ENCODE assay signal across 17 cellular contexts in genomic region chr2:18047114-18047695, GRCh38.
DNase-seq lines count a peak whose midpoint lies in the region; ATAC-seq and TF ChIP-seq lines count a peak whose summit lies in the region.
"Had no signal": no experiment of that assay in that cellular context is flagged by ENCODE, and none has a peak within 500 bp of the region (broad histone marks: within the 10 kb centered on the region; RNA-seq: fewer than 3 reads in every experiment).

No MANE protein-coding gene starts in this region.

- TF ChIP-seq CTCF in nephron (IDR thresholded peaks at IDR 0.05; ENCODE audit: unreplicated experiment in 3 of 3), result no peak

- no peaks in the 10 kb centered on the region for H3K36me3 Mint-ChIP-seq in nephron (ENCODE audit: low read depth)
- no peaks in the 10 kb centered on the region for H3K36me3 Mint-ChIP-seq in activated CD8-positive, alpha-beta memory T cell treated with anti-CD3 and anti-CD28 coated beads, Interleukin-2, amount 10 ng/mL, durations not matched to agents 7 days and 5 days
- H3K36me3 Mint-ChIP-seq: naive thymus-derived CD4-positive, alpha-beta T cell had no signal

- H3K27ac Mint-ChIP-seq in nephron, result peak overlapping the region; percentile 20 to 60 (median 30)
- no peak overlapping the region for H3K27ac Mint-ChIP-seq in activated CD8-positive, alpha-beta memory T cell treated with anti-CD3 and anti-CD28 coated beads, Interleukin-2, amount 10 ng/mL, durations not matched to agents 7 days and 5 days
- H3K27ac Mint-ChIP-seq: naive thymus-derived CD4-positive, alpha-beta T cell had no signal

- peaks cover 32% of the 10 kb centered on the region for H3K4me1 Mint-ChIP-seq in nephron
- H3K4me1 Mint-ChIP-seq in activated CD8-positive, alpha-beta memory T cell treated with anti-CD3 and anti-CD28 coated beads, Interleukin-2, amount 10 ng/mL, durations not matched to agents 7 days and 5 days, result no peaks in the 10 kb centered on the region

- DNase-seq in EH (ENCODE audit: low read depth), result peak; percentile 31
- peak; percentile 77 for DNase-seq in RPMI7951 (ENCODE audit: low read depth)
- peak; percentile 17 for DNase-seq in fibroblast of peridontal ligament (ENCODE audit: extremely low read depth)
- DNase-seq in activated CD8-positive, alpha-beta memory T cell treated with anti-CD3 and anti-CD28 coated beads, Interleukin-2, amount 10 ng/mL, durations not matched to agents 7 days and 5 days, result no peak
- DNase-seq in NCI-H1105 treated with DMSO at 0.1 percent for 48 hours (lab: John Stamatoyannopoulos, UW), result no peak
- no peak for DNase-seq in NCI-H1417 (lab: John Stamatoyannopoulos, UW)
- DNase-seq: activated CD4-positive, alpha-beta T cell treated with anti-CD3 and anti-CD28 coated beads, Interleukin-2, amount 50 U/mL, for 48 hours; cerebellar nuclear complex; naive thymus-derived CD4-positive, alpha-beta T cell; NCI-H187 treated with DMSO at 0.1 percent for 48 hours; NCI-H526; retina; stimulated activated CD4-positive, alpha-beta T cell treated with anti-CD3 and anti-CD28 coated beads, Interleukin-2, amount 100 ng/mL, for 48 hours; tibial artery had no signal

- no peak overlapping the region for H3K4me3 Mint-ChIP-seq in nephron
- no peak overlapping the region for H3K4me3 Mint-ChIP-seq in activated CD8-positive, alpha-beta memory T cell treated with anti-CD3 and anti-CD28 coated beads, Interleukin-2, amount 10 ng/mL, durations not matched to agents 7 days and 5 days
- H3K4me3 Mint-ChIP-seq: naive thymus-derived CD4-positive, alpha-beta T cell had no signal

- no peaks in the 10 kb centered on the region for H3K27me3 Mint-ChIP-seq in nephron (ENCODE audit: low read depth)
- no peaks in the 10 kb centered on the region for H3K27me3 Mint-ChIP-seq in activated CD8-positive, alpha-beta memory T cell treated with anti-CD3 and anti-CD28 coated beads, Interleukin-2, amount 10 ng/mL, durations not matched to agents 7 days and 5 days

- CTCF ChIA-PET in activated CD8-positive, alpha-beta memory T cell treated with anti-CD3 and anti-CD28 coated beads, Interleukin-2, amount 10 ng/mL, durations not matched to agents 7 days and 5 days (lab: Charles Lee), result no interaction called here

- peaks cover 5% of the 10 kb centered on the region for H3K9me3 Mint-ChIP-seq in nephron
- no peaks in the 10 kb centered on the region for H3K9me3 Mint-ChIP-seq in activated CD8-positive, alpha-beta memory T cell treated with anti-CD3 and anti-CD28 coated beads, Interleukin-2, amount 10 ng/mL, durations not matched to agents 7 days and 5 days (ENCODE audit: low read depth)

- no peak for ATAC-seq in activated CD8-positive, alpha-beta memory T cell treated with anti-CD3 and anti-CD28 coated beads, Interleukin-2, amount 10 ng/mL, durations not matched to agents 7 days and 5 days
- no peak for ATAC-seq in GM19023 (IDR thresholded peaks at IDR 0.05; ENCODE audit: unreplicated experiment)
- ATAC-seq: naive thymus-derived CD4-positive, alpha-beta T cell; Panc1 had no signal

Comparison
In these comparisons a context has a peak if more than half of its experiments do, and no peak if none do; other contexts are left out.
1. DNase-seq: peak in EH (single experiment), RPMI7951 (single experiment) and fibroblast of peridontal ligament (single experiment); none in activated CD8-positive, alpha-beta memory T cell treated with anti-CD3 and anti-CD28 coated beads, Interleukin-2, amount 10 ng/mL, durations not matched to agents 7 days and 5 days (single experiment), NCI-H1105 treated with DMSO at 0.1 percent for 48 hours (single experiment) and NCI-H1417 (0 of 3).